In genomic region chr10:78765726-78766335, GRCh38 we compare ENCODE assay signal across 9 cellular contexts.
"Had no signal": no experiment of that assay in that cellular context is flagged by ENCODE, and none has a peak within 500 bp of the region (broad histone marks: within the 10 kb centered on the region; RNA-seq: fewer than 3 reads in every experiment).

No MANE protein-coding gene starts in this region.

- H3K4me3 ChIP-seq: SK-N-MC, tibial artery had no signal

- H3K27ac ChIP-seq: SK-N-MC, tibial artery had no signal

- H3K27me3 ChIP-seq: tibial artery had no signal

- H3K9me3 ChIP-seq: tibial artery had no signal

- ATAC-seq: esophagus mucosa had no signal

- H3K36me3 ChIP-seq: tibial artery had no signal

- DNase-seq: activated CD4-positive, alpha-beta T cell treated with anti-CD3 and anti-CD28 coated beads, Interleukin-2, amount 10 ng/mL, durations not matched to agents 24 days and 14 days; activated T-cell treated with anti-CD3 and anti-CD28 coated beads for 4 hours; amygdala; hypothalamus; nephron progenitor cell; stimulated activated CD4-positive, alpha-beta T cell treated with anti-CD3 and anti-CD28 coated beads, Interleukin-15, amount 100 ng/mL, for 24 hours had no signal
